In the genomic region with DNA sequence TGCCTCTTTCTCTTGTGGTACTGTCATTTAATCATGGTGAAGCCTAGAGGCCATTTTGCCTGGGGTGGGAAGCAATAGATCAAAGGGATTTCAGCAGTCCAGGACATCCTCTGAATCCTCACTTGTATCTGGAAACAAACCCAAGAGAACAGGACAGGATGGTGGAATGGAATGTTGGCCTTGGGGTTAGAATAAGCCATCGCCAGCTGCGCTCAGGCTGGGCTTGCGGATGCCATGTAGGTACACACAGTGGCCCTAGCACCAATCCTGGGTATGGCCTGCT, we compare ENCODE assay signal across 16 cellular contexts.
DNase-seq lines count a peak whose midpoint lies in the region; ATAC-seq, FAIRE-seq and TF ChIP-seq lines count a peak whose summit lies in the region.
"Had no signal": no experiment of that assay in that cellular context is flagged by ENCODE, and none has a peak within 500 bp of the region (broad histone marks: within the 10 kb centered on the region; RNA-seq: fewer than 3 reads in every experiment).

No MANE protein-coding gene starts in this region.

- H3K27ac ChIP-seq in neuronal stem cell (replicated peaks; ENCODE audit: low read length) (no peak overlapping the region), caudate nucleus (ENCODE audit: low read depth, low read length) (no peak overlapping the region)
- H3K27ac ChIP-seq: C4-2B, HL-60 had no signal

- H3K27me3 ChIP-seq in bronchial epithelial cell (ENCODE audit: control insufficient read depth, insufficient read depth, low read length) (no peaks in the 10 kb centered on the region), neuronal stem cell (ENCODE audit: control insufficient read depth in 3 of 3, insufficient read depth in 3 of 3, low read depth in 1 of 3, low read length in 3 of 3) (no peaks in the 10 kb centered on the region)

- no peaks in the 10 kb centered on the region for H3K4me1 ChIP-seq in neuronal stem cell (ENCODE audit: control insufficient read depth in 2 of 2, insufficient read depth in 1 of 2, low read depth in 1 of 2, low read length in 2 of 2)

- H3K79me1 ChIP-seq in neuronal stem cell (ENCODE audit: low read depth, low read length), result peaks cover under 1% of the 10 kb centered on the region

- peaks cover 0 to 3% of the 10 kb centered on the region in 2 donors for H3K4me1 Mint-ChIP-seq in natural killer cell treated with Interleukin-12 subunit alpha and Interleukin-12 subunit beta and Interleukin-15 and Interleukin-18, amount 100 ng/mL, for 72 hours (ENCODE audit: low read depth in 2 of 2)
- no peaks in the 10 kb centered on the region for H3K4me1 Mint-ChIP-seq in natural killer cell
- H3K4me1 Mint-ChIP-seq: CD4-positive, alpha-beta memory T cell had no signal

- no peak overlapping the region for H2BK120ac ChIP-seq in neuronal stem cell (ENCODE audit: low read depth, low read length)

- H2AFZ ChIP-seq in neuronal stem cell (ENCODE audit: low read length), result no peak overlapping the region

- no peak for TF ChIP-seq CTCF in natural killer cell (IDR thresholded peaks at IDR 0.05)
- no peak for TF ChIP-seq CTCF in bronchial epithelial cell (IDR thresholded peaks at IDR 0.05; ENCODE audit: insufficient read depth, low read length, severe bottlenecking)

- no peak overlapping the region for H4K91ac ChIP-seq in neuronal stem cell (ENCODE audit: low read depth, low read length, poor library complexity)

- no peak overlapping the region for H3K27ac Mint-ChIP-seq in natural killer cell treated with Interleukin-12 subunit alpha and Interleukin-12 subunit beta and Interleukin-15 and Interleukin-18, amount 100 ng/mL, for 72 hours
- no peak overlapping the region for H3K27ac Mint-ChIP-seq in natural killer cell
- H3K27ac Mint-ChIP-seq: CD4-positive, alpha-beta memory T cell had no signal

- H3K36me3 Mint-ChIP-seq in natural killer cell treated with Interleukin-12 subunit alpha and Interleukin-12 subunit beta and Interleukin-15 and Interleukin-18, amount 100 ng/mL, for 72 hours, result no peaks in the 10 kb centered on the region
- no peaks in the 10 kb centered on the region for H3K36me3 Mint-ChIP-seq in natural killer cell
- H3K36me3 Mint-ChIP-seq: CD4-positive, alpha-beta memory T cell had no signal

- DNase-seq in natural killer cell treated with Interleukin-12 subunit alpha and Interleukin-12 subunit beta and Interleukin-15 and Interleukin-18, amount 100 ng/mL, for 72 hours (ENCODE audit: low spot score), result peak; percentile 42
- DNase-seq in natural killer cell (no peak), bronchial epithelial cell (ENCODE audit: low read depth) (no peak), neuronal stem cell (ENCODE audit: low spot score) (no peak), caudate nucleus (lab: John Stamatoyannopoulos, UW) (no peak), T-helper 1 cell (no peak), HK-2 (ENCODE audit: unreplicated experiment) (no peak)
- DNase-seq: ACHN; CD4-positive, alpha-beta memory T cell; DMS79; GOT3; H9 had no signal

- peaks cover 13 to 39% of the 10 kb centered on the region in 2 donors for H3K27me3 Mint-ChIP-seq in natural killer cell treated with Interleukin-12 subunit alpha and Interleukin-12 subunit beta and Interleukin-15 and Interleukin-18, amount 100 ng/mL, for 72 hours
- peaks cover 0 to 13% of the 10 kb centered on the region in 2 donors for H3K27me3 Mint-ChIP-seq in natural killer cell (ENCODE audit: low read depth in 2 of 2)

- H3K9me3 Mint-ChIP-seq in natural killer cell treated with Interleukin-12 subunit alpha and Interleukin-12 subunit beta and Interleukin-15 and Interleukin-18, amount 100 ng/mL, for 72 hours, result no peaks in the 10 kb centered on the region
- peaks cover 0 to 2% of the 10 kb centered on the region in 2 donors for H3K9me3 Mint-ChIP-seq in natural killer cell

- peak; percentile 75 for FAIRE-seq in bronchial epithelial cell (lab: Jason Lieb, UNC)
- FAIRE-seq: G401.6, GM12891 had no signal

- no peak overlapping the region for H2AK5ac ChIP-seq in neuronal stem cell (ENCODE audit: low read depth, low read length)

- H3K23ac ChIP-seq in neuronal stem cell (ENCODE audit: low read depth, low read length, poor library complexity), result no peak overlapping the region

- no peak overlapping the region for H3K14ac ChIP-seq in neuronal stem cell (ENCODE audit: low read length)

- H2BK5ac ChIP-seq in neuronal stem cell (ENCODE audit: low read length), result no peak overlapping the region

- H3K36me3 ChIP-seq in bronchial epithelial cell (ENCODE audit: control insufficient read depth, insufficient read depth, low read length) (no peaks in the 10 kb centered on the region), neuronal stem cell (replicated peaks in 1 of 2; ENCODE audit: control insufficient read depth in 2 of 2, insufficient read depth in 2 of 2, low read length in 2 of 2) (no peaks in the 10 kb centered on the region)

- no peak overlapping the region for H3K9ac ChIP-seq in neuronal stem cell (ENCODE audit: low read depth, low read length, poor library complexity)

- no peak overlapping the region for H3K4ac ChIP-seq in neuronal stem cell (ENCODE audit: low read length)

- no peak overlapping the region for H4K8ac ChIP-seq in neuronal stem cell (ENCODE audit: low read depth, low read length)

- peak in 1 of 2 donors; percentile 38 for ATAC-seq in natural killer cell treated with Interleukin-12 subunit alpha and Interleukin-12 subunit beta and Interleukin-15 and Interleukin-18, amount 100 ng/mL, for 72 hours
- ATAC-seq in natural killer cell, result no peak

- H3K4me3 Mint-ChIP-seq in natural killer cell treated with Interleukin-12 subunit alpha and Interleukin-12 subunit beta and Interleukin-15 and Interleukin-18, amount 100 ng/mL, for 72 hours, result no peak overlapping the region
- H3K4me3 Mint-ChIP-seq in natural killer cell, result no peak overlapping the region
- H3K4me3 Mint-ChIP-seq: CD4-positive, alpha-beta memory T cell; H9 had no signal

- H3K4me2 ChIP-seq in neuronal stem cell (ENCODE audit: insufficient read depth, low read length, poor library complexity, severe bottlenecking), result no peak overlapping the region

- no peak overlapping the region for H2BK15ac ChIP-seq in neuronal stem cell (ENCODE audit: low read length)

- H3K4me3 ChIP-seq in bronchial epithelial cell (ENCODE audit: low read depth, low read length), result no peak overlapping the region
- H3K4me3 ChIP-seq in neuronal stem cell (ENCODE audit: low read length in 2 of 2), result no peak overlapping the region

- intact Hi-C loops in natural killer cell (cut with micrococcal nuclease), result no loop called here

- H2BK12ac ChIP-seq in neuronal stem cell (ENCODE audit: low read length), result no peak overlapping the region

- H3K9me3 ChIP-seq in neuronal stem cell (replicated peaks in 1 of 2; ENCODE audit: control insufficient read depth in 2 of 2, insufficient read depth in 1 of 2, low read depth in 1 of 2, low read length in 2 of 2), result no peaks in the 10 kb centered on the region

- H3K18ac ChIP-seq in neuronal stem cell (ENCODE audit: low read length), result peak overlapping the region; percentile 31

- WGBS in neuronal stem cell (ENCODE audit: extremely low coverage in 2 of 2, insufficient read length in 2 of 2, insufficient replicate concordance in 1 of 2), 2 donors, result no CpG with 5 or more reads among the region's 3 CpGs
